Comparison of ENCODE assay signal across 1 cellular context in genomic region chr9:14511452-14511851, GRCh38.
TF ChIP-seq lines count a peak whose summit lies in the region.

No MANE protein-coding gene starts in this region.

TF ChIP-seq in GM12878, 131 proteins besides CTCF, POLR2A, EP300 and RAD21 (continued from another document):
- TF ChIP-seq USF1 (IDR thresholded peaks at IDR 0.05; ENCODE audit: borderline replicate concordance, extremely low read length, insufficient read depth, low read depth, low read length) (no peak), USF2 (IDR thresholded peaks at IDR 0.05; ENCODE audit: borderline replicate concordance, low read depth, low read length) (no peak), NFIC (IDR thresholded peaks at IDR 0.05; ENCODE audit: low read depth, low read length) (no peak), DPF2 (IDR thresholded peaks at IDR 0.05) (no peak), ZSCAN29 (IDR thresholded peaks at IDR 0.05) (no peak)
